In genomic region chr6:1110164-1110563, GRCh38 we compare ENCODE assay signal across 20 cellular contexts.
DNase-seq lines count a peak whose midpoint lies in the region; ATAC-seq and FAIRE-seq lines count a peak whose summit lies in the region.
"Had no signal": no experiment of that assay in that cellular context is flagged by ENCODE, and none has a peak within 500 bp of the region (broad histone marks: within the 10 kb centered on the region; RNA-seq: fewer than 3 reads in every experiment).

No MANE protein-coding gene starts in this region.

- FAIRE-seq in small intestine (lab: Jason Lieb, UNC): no peak
- FAIRE-seq: endometrium, GM12892, kidney, RCC 7860 had no signal

- no peak overlapping the region for H3K27ac ChIP-seq in small intestine (ENCODE audit: low read depth in 1 of 2, low read length in 1 of 2)
- H3K27ac ChIP-seq: brain microvascular endothelial cell, tibial artery had no signal

- no peak overlapping the region for H3K4me3 ChIP-seq in small intestine (ENCODE audit: low read depth in 1 of 2, low read length in 2 of 2)
- H3K4me3 ChIP-seq: tibial artery had no signal

- H3K36me3 ChIP-seq in small intestine (ENCODE audit: control insufficient read depth in 2 of 2, insufficient read depth in 2 of 2, low read length in 2 of 2): no peaks in the 10 kb centered on the region
- H3K36me3 ChIP-seq: brain microvascular endothelial cell, tibial artery had no signal

- H3K4me1 ChIP-seq in small intestine (ENCODE audit: control insufficient read depth in 2 of 2, insufficient read depth in 1 of 2, low read depth in 1 of 2, low read length in 1 of 2): no peaks in the 10 kb centered on the region
- H3K4me1 ChIP-seq: tibial artery had no signal

- H3K9me3 ChIP-seq in small intestine (ENCODE audit: control insufficient read depth, low read depth): no peaks in the 10 kb centered on the region
- H3K9me3 ChIP-seq: tibial artery had no signal

- no peak for ATAC-seq in HG03045 (IDR thresholded peaks at IDR 0.05; ENCODE audit: unreplicated experiment)
- ATAC-seq: activated CD4-positive, alpha-beta T cell treated with anti-CD3 and anti-CD28 coated beads for 36 hours; activated naive CD8-positive, alpha-beta T cell treated with anti-CD3 and anti-CD28 coated beads, Interleukin-2, amount 50 U/mL, for 24 hours; right cardiac atrium had no signal

- no peaks in the 10 kb centered on the region for H3K27me3 ChIP-seq in small intestine (ENCODE audit: control insufficient read depth in 2 of 2, insufficient read depth in 2 of 2, low read length in 2 of 2)
- H3K27me3 ChIP-seq: brain microvascular endothelial cell had no signal

- WGBS in small intestine, 3 donors: 63 to 82% (median 74%) methylated on average over 2 of the region's 2 CpGs

- DNase-seq in Daoy (ENCODE audit: low read depth) (peak; percentile 28), M059J (ENCODE audit: low read depth) (peak; percentile 54), cerebellar cortex (ENCODE audit: low spot score) (peak; percentile 7), small intestine (peak; percentile 11), NCI-H345 (lab: John Stamatoyannopoulos, UW) (no peak), SIG-M5 treated with dmso at 0.1 percent for 504 hours (lab: John Stamatoyannopoulos, UW; ENCODE audit: unreplicated experiment) (no peak)
- DNase-seq: activated CD4-positive, alpha-beta T cell treated with anti-CD3 and anti-CD28 coated beads for 36 hours; activated naive CD8-positive, alpha-beta T cell treated with anti-CD3 and anti-CD28 coated beads, Interleukin-2, amount 50 U/mL, for 24 hours; brain microvascular endothelial cell; cortex of kidney; kidney; NCI-H1436 treated with DMSO at 0.1 percent for 48 hours; NCI-H2171 treated with DMSO at 0.1 percent for 48 hours; right cardiac atrium; stimulated activated naive CD4-positive, alpha-beta T cell; tibial artery had no signal

Comparison
In these comparisons a context has a peak if more than half of its experiments do, and no peak if none do; other contexts are left out.
1. DNase-seq: peak in Daoy (single experiment), M059J (single experiment), cerebellar cortex (single experiment) and small intestine (single experiment); none in NCI-H345 (single experiment) and SIG-M5 treated with dmso at 0.1 percent for 504 hours (single experiment).